In the genomic region with DNA sequence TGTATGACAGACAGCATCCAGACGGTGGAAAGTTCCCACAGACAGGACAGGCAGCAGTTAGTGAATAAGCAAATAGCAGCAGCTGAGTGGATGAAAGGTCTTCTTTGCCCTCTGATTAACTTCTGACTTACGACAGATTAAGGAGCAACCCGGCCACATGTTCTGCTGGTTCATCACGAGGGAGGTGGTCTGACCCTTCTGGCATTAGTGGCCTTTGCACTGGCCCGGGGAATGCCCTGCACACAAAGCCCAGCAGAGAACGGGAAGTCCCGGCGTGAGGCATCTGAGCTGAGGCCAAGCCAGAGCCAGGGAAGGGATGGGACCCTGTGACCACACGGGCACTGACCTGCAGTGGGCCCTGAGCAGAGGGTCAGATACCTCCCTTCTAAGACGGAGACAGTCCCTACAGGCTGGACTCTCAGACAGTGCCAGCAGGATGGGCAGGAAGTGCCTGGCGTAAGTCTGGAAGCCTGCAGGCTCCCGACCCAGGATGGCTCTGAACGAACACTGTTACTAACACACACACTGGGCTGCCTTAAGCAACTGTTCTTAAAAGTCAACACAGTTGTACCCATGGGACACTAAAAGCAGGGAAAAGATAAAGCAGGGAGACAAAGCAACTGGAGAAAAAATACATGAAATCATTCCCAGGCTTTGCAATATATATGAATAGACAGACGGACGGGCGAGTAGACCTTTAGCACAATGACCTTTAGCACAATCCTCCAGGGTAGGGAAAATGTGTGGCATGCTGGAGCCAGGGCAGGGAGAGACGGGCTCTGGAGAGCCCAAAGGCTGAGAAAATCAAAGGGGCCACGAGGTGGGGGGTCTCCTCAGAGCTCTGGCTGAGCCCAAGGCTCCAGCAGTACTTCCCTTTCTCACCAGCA, we compare ENCODE assay signal across 1 cellular context.
TF ChIP-seq lines count a peak whose summit lies in the region.

No MANE protein-coding gene starts in this region.

TF ChIP-seq in HepG2, 621 proteins besides CTCF, POLR2A, EP300 and RAD21 (continued from another document and continues in another):
- no peak for TF ChIP-seq ZNF207 (IDR thresholded peaks at IDR 0.05; ENCODE audit: borderline replicate concordance)
- TF ChIP-seq, protein P1, sequence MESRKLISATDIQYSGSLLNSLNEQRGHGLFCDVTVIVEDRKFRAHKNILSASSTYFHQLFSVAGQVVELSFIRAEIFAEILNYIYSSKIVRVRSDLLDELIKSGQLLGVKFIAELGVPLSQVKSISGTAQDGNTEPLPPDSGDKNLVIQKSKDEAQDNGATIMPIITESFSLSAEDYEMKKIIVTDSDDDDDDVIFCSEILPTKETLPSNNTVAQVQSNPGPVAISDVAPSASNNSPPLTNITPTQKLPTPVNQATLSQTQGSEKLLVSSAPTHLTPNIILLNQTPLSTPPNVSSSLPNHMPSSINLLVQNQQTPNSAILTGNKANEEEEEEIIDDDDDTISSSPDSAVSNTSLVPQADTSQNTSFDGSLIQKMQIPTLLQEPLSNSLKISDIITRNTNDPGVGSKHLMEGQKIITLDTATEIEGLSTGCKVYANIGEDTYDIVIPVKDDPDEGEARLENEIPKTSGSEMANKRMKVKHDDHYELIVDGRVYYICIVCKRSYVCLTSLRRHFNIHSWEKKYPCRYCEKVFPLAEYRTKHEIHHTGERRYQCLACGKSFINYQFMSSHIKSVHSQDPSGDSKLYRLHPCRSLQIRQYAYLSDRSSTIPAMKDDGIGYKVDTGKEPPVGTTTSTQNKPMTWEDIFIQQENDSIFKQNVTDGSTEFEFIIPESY (CRISPR knock-in tag; IDR thresholded peaks at IDR 0.05), result 0 out of 2 replicates have a peak, but pooled peaks have one; percentile 13
- peak; percentile 53; the same call in 1 of the 2 replicates for TF ChIP-seq ELF1 (CRISPR knock-in tag; IDR thresholded peaks at IDR 0.05)
- TF ChIP-seq, protein P2, sequence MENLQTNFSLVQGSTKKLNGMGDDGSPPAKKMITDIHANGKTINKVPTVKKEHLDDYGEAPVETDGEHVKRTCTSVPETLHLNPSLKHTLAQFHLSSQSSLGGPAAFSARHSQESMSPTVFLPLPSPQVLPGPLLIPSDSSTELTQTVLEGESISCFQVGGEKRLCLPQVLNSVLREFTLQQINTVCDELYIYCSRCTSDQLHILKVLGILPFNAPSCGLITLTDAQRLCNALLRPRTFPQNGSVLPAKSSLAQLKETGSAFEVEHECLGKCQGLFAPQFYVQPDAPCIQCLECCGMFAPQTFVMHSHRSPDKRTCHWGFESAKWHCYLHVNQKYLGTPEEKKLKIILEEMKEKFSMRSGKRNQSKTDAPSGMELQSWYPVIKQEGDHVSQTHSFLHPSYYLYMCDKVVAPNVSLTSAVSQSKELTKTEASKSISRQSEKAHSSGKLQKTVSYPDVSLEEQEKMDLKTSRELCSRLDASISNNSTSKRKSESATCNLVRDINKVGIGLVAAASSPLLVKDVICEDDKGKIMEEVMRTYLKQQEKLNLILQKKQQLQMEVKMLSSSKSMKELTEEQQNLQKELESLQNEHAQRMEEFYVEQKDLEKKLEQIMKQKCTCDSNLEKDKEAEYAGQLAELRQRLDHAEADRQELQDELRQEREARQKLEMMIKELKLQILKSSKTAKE (CRISPR knock-in tag; IDR thresholded peaks at IDR 0.05; ENCODE audit: borderline replicate concordance), result peak; percentile 68
- TF ChIP-seq, protein P3, sequence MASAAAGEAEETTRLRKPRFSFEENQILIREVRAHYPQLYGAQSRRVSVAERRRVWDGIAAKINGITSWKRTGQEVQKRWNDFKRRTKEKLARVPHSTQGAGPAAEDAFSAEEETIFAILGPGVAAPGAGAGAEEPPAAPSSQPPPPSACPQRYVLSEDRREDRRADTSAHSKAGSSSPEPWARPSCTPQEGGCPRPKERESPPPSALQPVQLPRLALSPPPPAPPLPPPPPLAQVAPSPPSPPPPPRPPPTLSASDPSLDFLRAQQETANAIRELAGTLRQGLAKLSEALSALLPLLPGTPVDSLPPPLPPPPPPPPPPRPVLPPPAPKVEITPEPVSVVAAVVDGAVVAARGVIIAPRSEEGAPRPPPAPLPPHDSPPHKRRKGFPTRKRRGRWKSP (CRISPR knock-in tag; IDR thresholded peaks at IDR 0.05), result no peak
- peak; percentile 77; the same call in 1 of the 2 replicates for TF ChIP-seq KAT7 (CRISPR knock-in tag; IDR thresholded peaks at IDR 0.05; ENCODE audit: borderline replicate concordance)
- TF ChIP-seq ZNF768 (CRISPR knock-in tag; IDR thresholded peaks at IDR 0.05), result peak; percentile 56; the same call in 1 of the 2 replicates
- no peak for TF ChIP-seq ZNF562 (CRISPR knock-in tag; IDR thresholded peaks at IDR 0.05; ENCODE audit: borderline replicate concordance)
- TF ChIP-seq, protein P4, sequence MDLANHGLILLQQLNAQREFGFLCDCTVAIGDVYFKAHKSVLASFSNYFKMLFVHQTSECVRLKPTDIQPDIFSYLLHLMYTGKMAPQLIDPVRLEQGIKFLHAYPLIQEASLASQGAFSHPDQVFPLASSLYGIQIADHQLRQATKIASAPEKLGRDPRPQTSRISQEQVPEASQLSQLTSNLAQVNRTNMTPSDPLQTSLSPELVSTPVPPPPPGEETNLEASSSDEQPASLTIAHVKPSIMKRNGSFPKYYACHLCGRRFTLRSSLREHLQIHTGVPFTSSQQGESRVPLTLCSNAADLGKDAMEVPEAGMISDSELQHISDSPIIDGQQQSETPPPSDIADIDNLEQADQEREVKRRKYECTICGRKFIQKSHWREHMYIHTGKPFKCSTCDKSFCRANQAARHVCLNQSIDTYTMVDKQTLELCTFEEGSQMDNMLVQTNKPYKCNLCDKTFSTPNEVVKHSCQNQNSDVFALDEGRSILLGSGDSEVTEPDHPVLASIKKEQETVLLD (CRISPR knock-in tag; IDR thresholded peaks at IDR 0.05; ENCODE audit: low read depth), result no peak
- peak; percentile 60; the same call in 1 of the 2 replicates for TF ChIP-seq BORCS8-MEF2B (CRISPR knock-in tag; IDR thresholded peaks at IDR 0.05)
- TF ChIP-seq, protein P5, sequence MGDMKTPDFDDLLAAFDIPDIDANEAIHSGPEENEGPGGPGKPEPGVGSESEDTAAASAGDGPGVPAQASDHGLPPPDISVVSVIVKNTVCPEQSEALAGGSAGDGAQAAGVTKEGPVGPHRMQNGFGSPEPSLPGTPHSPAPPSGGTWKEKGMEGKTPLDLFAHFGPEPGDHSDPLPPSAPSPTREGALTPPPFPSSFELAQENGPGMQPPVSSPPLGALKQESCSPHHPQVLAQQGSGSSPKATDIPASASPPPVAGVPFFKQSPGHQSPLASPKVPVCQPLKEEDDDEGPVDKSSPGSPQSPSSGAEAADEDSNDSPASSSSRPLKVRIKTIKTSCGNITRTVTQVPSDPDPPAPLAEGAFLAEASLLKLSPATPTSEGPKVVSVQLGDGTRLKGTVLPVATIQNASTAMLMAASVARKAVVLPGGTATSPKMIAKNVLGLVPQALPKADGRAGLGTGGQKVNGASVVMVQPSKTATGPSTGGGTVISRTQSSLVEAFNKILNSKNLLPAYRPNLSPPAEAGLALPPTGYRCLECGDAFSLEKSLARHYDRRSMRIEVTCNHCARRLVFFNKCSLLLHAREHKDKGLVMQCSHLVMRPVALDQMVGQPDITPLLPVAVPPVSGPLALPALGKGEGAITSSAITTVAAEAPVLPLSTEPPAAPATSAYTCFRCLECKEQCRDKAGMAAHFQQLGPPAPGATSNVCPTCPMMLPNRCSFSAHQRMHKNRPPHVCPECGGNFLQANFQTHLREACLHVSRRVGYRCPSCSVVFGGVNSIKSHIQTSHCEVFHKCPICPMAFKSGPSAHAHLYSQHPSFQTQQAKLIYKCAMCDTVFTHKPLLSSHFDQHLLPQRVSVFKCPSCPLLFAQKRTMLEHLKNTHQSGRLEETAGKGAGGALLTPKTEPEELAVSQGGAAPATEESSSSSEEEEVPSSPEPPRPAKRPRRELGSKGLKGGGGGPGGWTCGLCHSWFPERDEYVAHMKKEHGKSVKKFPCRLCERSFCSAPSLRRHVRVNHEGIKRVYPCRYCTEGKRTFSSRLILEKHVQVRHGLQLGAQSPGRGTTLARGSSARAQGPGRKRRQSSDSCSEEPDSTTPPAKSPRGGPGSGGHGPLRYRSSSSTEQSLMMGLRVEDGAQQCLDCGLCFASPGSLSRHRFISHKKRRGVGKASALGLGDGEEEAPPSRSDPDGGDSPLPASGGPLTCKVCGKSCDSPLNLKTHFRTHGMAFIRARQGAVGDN (CRISPR knock-in tag; IDR thresholded peaks at IDR 0.05), result peak; percentile 93
- TF ChIP-seq, protein P6, sequence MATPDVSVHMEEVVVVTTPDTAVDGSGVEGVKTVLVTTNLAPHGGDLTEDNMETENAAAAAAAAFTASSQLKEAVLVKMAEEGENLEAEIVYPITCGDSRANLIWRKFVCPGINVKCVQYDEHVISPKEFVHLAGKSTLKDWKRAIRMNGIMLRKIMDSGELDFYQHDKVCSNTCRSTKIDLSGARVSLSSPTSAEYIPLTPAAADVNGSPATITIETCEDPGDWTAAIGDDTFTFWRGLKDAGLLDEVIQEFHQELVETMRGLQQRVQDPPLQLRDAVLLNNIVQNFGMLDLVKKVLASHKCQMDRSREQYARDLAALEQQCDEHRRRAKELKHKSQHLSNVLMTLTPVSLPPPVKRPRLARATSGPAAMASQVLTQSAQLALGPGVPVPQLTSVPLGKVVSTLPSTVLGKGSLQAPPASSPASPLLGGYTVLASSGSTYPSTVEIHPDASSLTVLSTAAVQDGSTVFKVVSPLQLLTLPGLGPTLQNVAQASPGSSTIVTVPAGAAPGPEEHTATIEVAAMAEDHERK (CRISPR knock-in tag; IDR thresholded peaks at IDR 0.05; ENCODE audit: low read depth), result no peak
- TF ChIP-seq NFKB2 (CRISPR knock-in tag; IDR thresholded peaks at IDR 0.05; ENCODE audit: borderline replicate concordance), result 0 out of 2 replicates have a peak, but pooled peaks have one; percentile 16
- TF ChIP-seq, protein P7, sequence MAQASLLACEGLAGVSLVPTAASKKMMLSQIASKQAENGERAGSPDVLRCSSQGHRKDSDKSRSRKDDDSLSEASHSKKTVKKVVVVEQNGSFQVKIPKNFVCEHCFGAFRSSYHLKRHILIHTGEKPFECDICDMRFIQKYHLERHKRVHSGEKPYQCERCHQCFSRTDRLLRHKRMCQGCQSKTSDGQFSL (CRISPR knock-in tag; IDR thresholded peaks at IDR 0.05), result no peak
- TF ChIP-seq, protein P8, sequence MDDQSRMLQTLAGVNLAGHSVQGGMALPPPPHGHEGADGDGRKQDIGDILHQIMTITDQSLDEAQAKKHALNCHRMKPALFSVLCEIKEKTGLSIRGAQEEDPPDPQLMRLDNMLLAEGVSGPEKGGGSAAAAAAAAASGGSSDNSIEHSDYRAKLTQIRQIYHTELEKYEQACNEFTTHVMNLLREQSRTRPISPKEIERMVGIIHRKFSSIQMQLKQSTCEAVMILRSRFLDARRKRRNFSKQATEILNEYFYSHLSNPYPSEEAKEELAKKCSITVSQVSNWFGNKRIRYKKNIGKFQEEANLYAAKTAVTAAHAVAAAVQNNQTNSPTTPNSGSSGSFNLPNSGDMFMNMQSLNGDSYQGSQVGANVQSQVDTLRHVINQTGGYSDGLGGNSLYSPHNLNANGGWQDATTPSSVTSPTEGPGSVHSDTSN (CRISPR knock-in tag; IDR thresholded peaks at IDR 0.05; ENCODE audit: borderline replicate concordance), result no peak
- no peak for TF ChIP-seq ZFP62 (CRISPR knock-in tag; IDR thresholded peaks at IDR 0.05)
- TF ChIP-seq ZNF839 (CRISPR knock-in tag; IDR thresholded peaks at IDR 0.05; ENCODE audit: borderline replicate concordance), result no peak
- peak; percentile 56; the same call in 1 of the 2 replicates for TF ChIP-seq PHF8 (CRISPR knock-in tag; IDR thresholded peaks at IDR 0.05)
- no peak for TF ChIP-seq ZNF44 (CRISPR knock-in tag; IDR thresholded peaks at IDR 0.05)
- TF ChIP-seq SOX5 (CRISPR knock-in tag; IDR thresholded peaks at IDR 0.05; ENCODE audit: borderline replicate concordance), result peak; percentile 26; the same call in 1 of the 2 replicates
- no peak for TF ChIP-seq ZNF678 (CRISPR knock-in tag; IDR thresholded peaks at IDR 0.05)
- TF ChIP-seq, protein P9, sequence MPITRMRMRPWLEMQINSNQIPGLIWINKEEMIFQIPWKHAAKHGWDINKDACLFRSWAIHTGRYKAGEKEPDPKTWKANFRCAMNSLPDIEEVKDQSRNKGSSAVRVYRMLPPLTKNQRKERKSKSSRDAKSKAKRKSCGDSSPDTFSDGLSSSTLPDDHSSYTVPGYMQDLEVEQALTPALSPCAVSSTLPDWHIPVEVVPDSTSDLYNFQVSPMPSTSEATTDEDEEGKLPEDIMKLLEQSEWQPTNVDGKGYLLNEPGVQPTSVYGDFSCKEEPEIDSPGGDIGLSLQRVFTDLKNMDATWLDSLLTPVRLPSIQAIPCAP (CRISPR knock-in tag; IDR thresholded peaks at IDR 0.05; ENCODE audit: low read depth), result no peak
- peak; percentile 43; the same call in 1 of the 2 replicates for TF ChIP-seq ZNF766 (CRISPR knock-in tag; IDR thresholded peaks at IDR 0.05; ENCODE audit: borderline replicate concordance)
- no peak for TF ChIP-seq ZNF441 (CRISPR knock-in tag; IDR thresholded peaks at IDR 0.05; ENCODE audit: borderline replicate concordance)
- no peak for TF ChIP-seq ZNF180 (CRISPR knock-in tag; IDR thresholded peaks at IDR 0.05; ENCODE audit: borderline replicate concordance, low read depth)
- TF ChIP-seq DR1 (CRISPR knock-in tag; IDR thresholded peaks at IDR 0.05), result peak; percentile 42; the same call in 1 of the 2 replicates
- TF ChIP-seq STAG1 (CRISPR knock-in tag; IDR thresholded peaks at IDR 0.05), result no peak
- TF ChIP-seq, protein P10, sequence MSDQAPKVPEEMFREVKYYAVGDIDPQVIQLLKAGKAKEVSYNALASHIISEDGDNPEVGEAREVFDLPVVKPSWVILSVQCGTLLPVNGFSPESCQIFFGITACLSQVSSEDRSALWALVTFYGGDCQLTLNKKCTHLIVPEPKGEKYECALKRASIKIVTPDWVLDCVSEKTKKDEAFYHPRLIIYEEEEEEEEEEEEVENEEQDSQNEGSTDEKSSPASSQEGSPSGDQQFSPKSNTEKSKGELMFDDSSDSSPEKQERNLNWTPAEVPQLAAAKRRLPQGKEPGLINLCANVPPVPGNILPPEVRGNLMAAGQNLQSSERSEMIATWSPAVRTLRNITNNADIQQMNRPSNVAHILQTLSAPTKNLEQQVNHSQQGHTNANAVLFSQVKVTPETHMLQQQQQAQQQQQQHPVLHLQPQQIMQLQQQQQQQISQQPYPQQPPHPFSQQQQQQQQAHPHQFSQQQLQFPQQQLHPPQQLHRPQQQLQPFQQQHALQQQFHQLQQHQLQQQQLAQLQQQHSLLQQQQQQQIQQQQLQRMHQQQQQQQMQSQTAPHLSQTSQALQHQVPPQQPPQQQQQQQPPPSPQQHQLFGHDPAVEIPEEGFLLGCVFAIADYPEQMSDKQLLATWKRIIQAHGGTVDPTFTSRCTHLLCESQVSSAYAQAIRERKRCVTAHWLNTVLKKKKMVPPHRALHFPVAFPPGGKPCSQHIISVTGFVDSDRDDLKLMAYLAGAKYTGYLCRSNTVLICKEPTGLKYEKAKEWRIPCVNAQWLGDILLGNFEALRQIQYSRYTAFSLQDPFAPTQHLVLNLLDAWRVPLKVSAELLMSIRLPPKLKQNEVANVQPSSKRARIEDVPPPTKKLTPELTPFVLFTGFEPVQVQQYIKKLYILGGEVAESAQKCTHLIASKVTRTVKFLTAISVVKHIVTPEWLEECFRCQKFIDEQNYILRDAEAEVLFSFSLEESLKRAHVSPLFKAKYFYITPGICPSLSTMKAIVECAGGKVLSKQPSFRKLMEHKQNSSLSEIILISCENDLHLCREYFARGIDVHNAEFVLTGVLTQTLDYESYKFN (CRISPR knock-in tag; conservative IDR thresholded peaks at IDR 0.05), result peak; percentile 72
- peak; percentile 39; the same call in 1 of the 2 replicates for TF ChIP-seq MIER3 (CRISPR knock-in tag; IDR thresholded peaks at IDR 0.05; ENCODE audit: borderline replicate concordance)
- TF ChIP-seq TOPORS (CRISPR knock-in tag; IDR thresholded peaks at IDR 0.05), result 0 out of 2 replicates have a peak, but pooled peaks have one; percentile 45
- no peak for TF ChIP-seq MED13 (CRISPR knock-in tag; IDR thresholded peaks at IDR 0.05)
- TF ChIP-seq, protein P11, sequence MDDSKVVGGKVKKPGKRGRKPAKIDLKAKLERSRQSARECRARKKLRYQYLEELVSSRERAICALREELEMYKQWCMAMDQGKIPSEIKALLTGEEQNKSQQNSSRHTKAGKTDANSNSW (CRISPR knock-in tag; IDR thresholded peaks at IDR 0.05; ENCODE audit: borderline replicate concordance), result no peak
